In genomic region chr11:87002918-87003317, GRCh38 we compare ENCODE assay signal across 20 cellular contexts. TPM values are rescaled to one million over a fixed set of nuclear protein-coding genes. Genes with fewer than 3 reads are reported as not detected.
"Had no signal": no experiment of that assay in that cellular context is flagged by ENCODE, and none has a peak within 500 bp of the region (broad histone marks: within the 10 kb centered on the region; RNA-seq: fewer than 3 reads in every experiment).

No MANE protein-coding gene starts in this region.

- ATAC-seq: gastroesophageal sphincter; left lobe of liver; mucosa of descending colon; naive thymus-derived CD8-positive, alpha-beta T cell; right cardiac atrium had no signal

- H3K4me2 ChIP-seq: smooth muscle cell had no signal

- H3K27ac ChIP-seq: esophagus squamous epithelium, gastroesophageal sphincter, neutrophil, ovary, suprapubic skin, thyroid gland, upper lobe of left lung, uterus had no signal

- DNase-seq: dermis blood vessel endothelial cell; esophagus squamous epithelium; foreskin fibroblast; glutamatergic neuron; islet precursor cell; mammary epithelial cell; mucosa of descending colon; naive thymus-derived CD8-positive, alpha-beta T cell; ovary; right cardiac atrium; stimulated activated CD4-positive, alpha-beta T cell treated with anti-CD3 and anti-CD28 coated beads, Interleukin-2, amount 100 ng/mL, for 48 hours; stimulated activated naive CD4-positive, alpha-beta T cell treated with Interleukin-2 at 50 U/mL for 16 hours; thyroid gland; uterus had no signal

- H3K4me3 ChIP-seq: esophagus squamous epithelium, gastroesophageal sphincter, mucosa of descending colon, ovary, smooth muscle cell, suprapubic skin, thyroid gland, upper lobe of left lung, uterus had no signal

- H3K4me1 Mint-ChIP-seq: naive thymus-derived CD8-positive, alpha-beta T cell had no signal

- H3K4me3 Mint-ChIP-seq: naive thymus-derived CD8-positive, alpha-beta T cell had no signal

- H3K4me1 ChIP-seq: gastroesophageal sphincter, uterus had no signal

- H3K36me3 ChIP-seq: esophagus squamous epithelium, gastroesophageal sphincter, neutrophil, ovary, suprapubic skin, thyroid gland, upper lobe of left lung, uterus had no signal

- H3K9me3 Mint-ChIP-seq: naive thymus-derived CD8-positive, alpha-beta T cell had no signal

- H3K36me3 Mint-ChIP-seq: naive thymus-derived CD8-positive, alpha-beta T cell had no signal

- H3K9me3 ChIP-seq: esophagus squamous epithelium, gastroesophageal sphincter, mucosa of descending colon, neutrophil, ovary, suprapubic skin, thyroid gland, upper lobe of left lung, uterus had no signal

- H3K27me3 ChIP-seq: esophagus squamous epithelium, gastroesophageal sphincter, neutrophil, ovary, suprapubic skin, thyroid gland, upper lobe of left lung, uterus had no signal

RNA-seq across cellular contexts. Expression of gene FZD4, which starts 47.7 kb away (rescaled TPM):
- total RNA-seq: naive thymus-derived CD8-positive, alpha-beta T cell had no signal
- polyA plus RNA-seq: naive thymus-derived CD8-positive, alpha-beta T cell had no signal
